Comparison of ENCODE assay signal across 14 cellular contexts in genomic region chr4:32142075-32142474, GRCh38.
"Had no signal": no experiment of that assay in that cellular context is flagged by ENCODE, and none has a peak within 500 bp of the region (broad histone marks: within the 10 kb centered on the region; RNA-seq: fewer than 3 reads in every experiment).

No MANE protein-coding gene starts in this region.

- DNase-seq: activated CD4-positive, alpha-beta T cell treated with anti-CD3 and anti-CD28 coated beads for 4 hours; activated CD8-positive, alpha-beta memory T cell treated with anti-CD3 and anti-CD28 coated beads, Interleukin-2, amount 50 U/mL, for 4 hours; activated CD8-positive, alpha-beta T cell treated with anti-CD3 and anti-CD28 coated beads, Interleukin-2, amount 10 ng/mL, durations not matched to agents 7 days and 5 days; activated gamma-delta T cell; activated T-cell treated with anti-CD3 and anti-CD28 coated beads, Interleukin-2, amount 50 U/mL, for 72 hours; hypothalamus; left ventricle myocardium superior; mesenchymal stem cell; naive thymus-derived CD8-positive, alpha-beta T cell; retina; stimulated activated CD4-positive, alpha-beta T cell treated with anti-CD3 and anti-CD28 coated beads, Interleukin-2, amount 100 ng/mL, for 48 hours had no signal

- ATAC-seq: activated CD8-positive, alpha-beta T cell treated with anti-CD3 and anti-CD28 coated beads, Interleukin-2, amount 10 ng/mL, durations not matched to agents 7 days and 5 days; activated naive CD4-positive, alpha-beta T cell treated with anti-CD3 and anti-CD28 coated beads, Interleukin-2, amount 50 U/mL, for 72 hours; activated T-cell treated with anti-CD3 and anti-CD28 coated beads, Interleukin-2, amount 50 U/mL, for 72 hours; esophagus mucosa; left ventricle myocardium superior; naive thymus-derived CD8-positive, alpha-beta T cell; stimulated activated memory B cell treated with anti-CD40 and anti-IgM and Interleukin-4, amounts not matched to agents 10 μg/mL and 1 μg/mL and 100 μg/mL, for 72 hours had no signal
